In genomic region chr22:37242395-37242918, GRCh38 we compare ENCODE assay signal across 8 cellular contexts. TPM values are rescaled to one million over a fixed set of nuclear protein-coding genes. Genes with fewer than 3 reads are reported as not detected.
A peak's percentile ranks its signal among the peaks of the same experiment; 100 is the strongest.
DNase-seq lines count a peak whose midpoint lies in the region; ATAC-seq and TF ChIP-seq lines count a peak whose summit lies in the region.

No MANE protein-coding gene starts in this region.

- DNase-seq in RPMI7951 (ENCODE audit: low read depth) (peak; percentile 79), immature natural killer cell (peak; percentile 82 to 88 (median 84)), iPS-NIHi7 (ENCODE audit: extremely low spot score) (no peak), NCI-H748 (lab: John Stamatoyannopoulos, UW; ENCODE audit: unreplicated experiment) (no peak)
- peak; percentile 77 for DNase-seq in stimulated activated CD8-positive, alpha-beta memory T cell treated with anti-CD3 and anti-CD28 coated beads, Interleukin-12 subunit alpha, Interleukin-12 subunit beta, amount 100 ng/mL, for 24 hours (ENCODE audit: extremely low read depth)

- peaks cover 28% of the 10 kb centered on the region for H3K4me1 Mint-ChIP-seq in activated T-helper 17 cell treated with anti-CD3 and anti-CD28 coated beads, Interleukin-2, amount 50 U/mL, for 72 hours
- peaks cover 74 to 75% of the 10 kb centered on the region in 2 donors for H3K4me1 Mint-ChIP-seq in immature natural killer cell

- H3K27me3 Mint-ChIP-seq in activated T-helper 17 cell treated with anti-CD3 and anti-CD28 coated beads, Interleukin-2, amount 50 U/mL, for 72 hours: no peaks in the 10 kb centered on the region
- H3K27me3 Mint-ChIP-seq in immature natural killer cell (ENCODE audit: low read depth in 3 of 3): peaks cover 18 to 43% (median 18%) of the 10 kb centered on the region in 3 donors

- H3K36me3 Mint-ChIP-seq in activated T-helper 17 cell treated with anti-CD3 and anti-CD28 coated beads, Interleukin-2, amount 50 U/mL, for 72 hours (ENCODE audit: low read depth): peaks cover 70% of the 10 kb centered on the region
- peaks cover 9 to 34% (median 21%) of the 10 kb centered on the region in 3 donors for H3K36me3 Mint-ChIP-seq in immature natural killer cell

- peak; percentile 61 for TF ChIP-seq POLR2A in GM18526 (IDR thresholded peaks at IDR 0.05; ENCODE audit: extremely low read depth, insufficient read length)

- H3K27ac Mint-ChIP-seq in activated T-helper 17 cell treated with anti-CD3 and anti-CD28 coated beads, Interleukin-2, amount 50 U/mL, for 72 hours: peak overlapping the region; percentile 89
- H3K27ac Mint-ChIP-seq in immature natural killer cell: peak overlapping the region; percentile 95 to 99 (median 98)

- H3K9me3 Mint-ChIP-seq in activated T-helper 17 cell treated with anti-CD3 and anti-CD28 coated beads, Interleukin-2, amount 50 U/mL, for 72 hours: no peaks in the 10 kb centered on the region
- no peaks in the 10 kb centered on the region for H3K9me3 Mint-ChIP-seq in immature natural killer cell

- H3K4me3 Mint-ChIP-seq in activated T-helper 17 cell treated with anti-CD3 and anti-CD28 coated beads, Interleukin-2, amount 50 U/mL, for 72 hours: peak overlapping the region; percentile 86
- peak overlapping the region; percentile 88 to 99 (median 98) for H3K4me3 Mint-ChIP-seq in immature natural killer cell

- peak; percentile 41 for ATAC-seq in HG03060 (IDR thresholded peaks at IDR 0.05; ENCODE audit: low read depth, unreplicated experiment)
- peak; percentile 79 for ATAC-seq in activated T-helper 17 cell treated with anti-CD3 and anti-CD28 coated beads, Interleukin-2, amount 50 U/mL, for 72 hours (replicated peaks)

RNA-seq across cellular contexts. Expression of gene RAC2, which starts 1.6 kb away (rescaled TPM):
- total RNA-seq in RPMI7951 (2014; rRNA removed; shearing (Covaris generic)): 138 and 151 TPM in 2 replicates
- total RNA-seq in activated T-helper 17 cell treated with anti-CD3 and anti-CD28 coated beads, Interleukin-2, amount 50 U/mL, for 72 hours: 1,000 to 10,000 TPM in 1 of 2 donors, 100 to 1,000 TPM in 1; 674 to 1,069 TPM
- 1,000 to 10,000 TPM in 2 of 3 donors, 100 to 1,000 TPM in 1; 962 to 1,843 (median 1,262) TPM for polyA plus RNA-seq in immature natural killer cell

RNA-seq across cellular contexts. Expression of gene SSTR3, which starts 30.2 kb away (rescaled TPM):
- not detected in 2 replicates for total RNA-seq in RPMI7951 (2014; rRNA removed; shearing (Covaris generic))
- total RNA-seq in activated T-helper 17 cell treated with anti-CD3 and anti-CD28 coated beads, Interleukin-2, amount 50 U/mL, for 72 hours: 10 to 100 TPM in 1 of 2 donors, 1 to 10 TPM in 1; 2.6 to 16.2 TPM
- not detected for polyA plus RNA-seq in immature natural killer cell

RNA-seq across cellular contexts. Expression of gene CYTH4, which starts 39.9 kb away (rescaled TPM):
- total RNA-seq in RPMI7951 (2014; rRNA removed; shearing (Covaris generic)): 1.2 and 1.6 TPM in 2 replicates
- 100 to 1,000 TPM in 1 of 2 donors, 10 to 100 TPM in 1; 53.7 to 124 TPM for total RNA-seq in activated T-helper 17 cell treated with anti-CD3 and anti-CD28 coated beads, Interleukin-2, amount 50 U/mL, for 72 hours
- 10 to 100 TPM; 42.5 to 95.4 (median 54.1) TPM for polyA plus RNA-seq in immature natural killer cell

RNA-seq across cellular contexts. Expression of gene C1QTNF6, which starts 54.4 kb away (rescaled TPM):
- total RNA-seq in RPMI7951 (2014; rRNA removed; shearing (Covaris generic)): 2.0 and 2.2 TPM in 2 replicates
- total RNA-seq in activated T-helper 17 cell treated with anti-CD3 and anti-CD28 coated beads, Interleukin-2, amount 50 U/mL, for 72 hours: 10 to 100 TPM in 1 of 2 donors, 1 to 10 TPM in 1; 5.0 to 16.3 TPM
- 1 to 10 TPM in 2 of 3 donors, not detected in 1; 1.5 to 1.8 TPM for polyA plus RNA-seq in immature natural killer cell

Comparison
In these comparisons a context has a peak if more than half of its experiments do, and no peak if none do; other contexts are left out.
1. DNase-seq: peak in RPMI7951 (single experiment), immature natural killer cell (3 of 3) and stimulated activated CD8-positive, alpha-beta memory T cell treated with anti-CD3 and anti-CD28 coated beads, Interleukin-12 subunit alpha, Interleukin-12 subunit beta, amount 100 ng/mL, for 24 hours (single experiment); none in iPS-NIHi7 (single experiment) and NCI-H748 (single experiment).
2. RNA of gene CYTH4, which starts 39.9 kb away (total RNA-seq): 53.7 to 124 TPM in activated T-helper 17 cell treated with anti-CD3 and anti-CD28 coated beads, Interleukin-2, amount 50 U/mL, for 72 hours; 1.2 to 1.6 TPM in RPMI7951; every median in the first group is over 10 times any median in the second.